In the genomic region with DNA sequence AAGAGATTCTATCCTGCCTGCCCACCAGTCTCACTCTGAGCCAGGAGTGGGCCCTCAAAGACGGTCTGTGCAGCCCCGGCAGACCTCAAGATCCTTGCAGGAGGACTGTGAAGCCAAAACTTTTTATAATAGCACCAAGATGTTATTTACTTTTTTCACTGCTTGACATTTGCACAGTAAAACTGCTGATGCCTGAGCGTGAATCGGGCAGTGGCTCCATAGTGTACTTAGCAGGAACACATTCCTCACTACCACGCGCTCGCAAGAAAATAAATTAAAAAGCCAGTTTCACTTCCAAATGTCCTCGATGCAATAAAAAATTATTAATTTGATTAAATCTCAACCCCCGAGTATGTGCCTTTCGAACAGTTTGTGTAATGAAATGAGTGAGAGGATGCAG, we compare ENCODE assay signal across 1 cellular context.
TF ChIP-seq lines count a peak whose summit lies in the region.

No MANE protein-coding gene starts in this region.

TF ChIP-seq in WTC11, 78 proteins besides CTCF, POLR2A, EP300 and RAD21 (continued from another document):
- TF ChIP-seq, protein P1, sequence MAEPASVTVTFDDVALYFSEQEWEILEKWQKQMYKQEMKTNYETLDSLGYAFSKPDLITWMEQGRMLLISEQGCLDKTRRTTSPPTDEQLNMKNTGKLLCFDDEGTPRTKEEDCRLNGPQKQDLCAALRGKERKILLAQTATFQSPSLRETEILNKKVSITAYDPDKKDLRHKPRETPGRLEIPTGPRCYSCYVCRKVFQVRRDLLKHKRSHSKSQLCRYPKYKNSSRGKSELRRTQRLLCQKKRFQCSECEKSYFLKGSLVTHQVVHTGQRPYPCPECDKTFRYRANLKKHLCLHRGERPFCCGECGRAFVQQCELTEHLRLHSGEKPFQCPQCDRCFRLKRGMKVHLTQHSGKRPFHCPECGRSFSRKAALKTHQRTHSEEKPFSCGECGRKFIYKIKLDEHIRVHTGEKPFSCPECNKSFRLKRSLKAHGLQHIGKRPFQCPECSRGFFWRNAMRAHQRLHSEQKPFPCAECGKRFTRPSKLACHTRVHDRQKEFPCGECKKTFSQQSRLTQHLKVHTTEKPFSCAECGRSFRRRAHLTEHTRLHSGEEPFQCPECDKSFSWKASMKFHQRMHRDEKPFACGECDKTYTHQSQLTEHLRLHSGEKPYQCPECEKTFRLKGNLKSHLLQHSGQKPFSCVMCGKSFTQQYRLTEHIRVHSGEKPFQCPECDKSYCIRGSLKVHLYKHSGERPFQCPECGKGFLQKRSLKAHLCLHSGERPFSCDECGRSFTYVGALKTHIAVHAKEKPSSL (CRISPR knock-in tag; conservative IDR thresholded peaks at IDR 0.05): no peak
- TF ChIP-seq GRHL2 (CRISPR knock-in tag; IDR thresholded peaks at IDR 0.05; ENCODE audit: insufficient replicate concordance, severe bottlenecking) (no peak), TEAD1 (CRISPR knock-in tag; IDR thresholded peaks at IDR 0.05) (no peak), KAT7 (CRISPR knock-in tag; IDR thresholded peaks at IDR 0.05; ENCODE audit: borderline replicate concordance) (no peak), ZNF671 (CRISPR knock-in tag; IDR thresholded peaks at IDR 0.05) (no peak), MYBL2 (CRISPR knock-in tag; IDR thresholded peaks at IDR 0.05) (no peak)
- TF ChIP-seq, protein P2, sequence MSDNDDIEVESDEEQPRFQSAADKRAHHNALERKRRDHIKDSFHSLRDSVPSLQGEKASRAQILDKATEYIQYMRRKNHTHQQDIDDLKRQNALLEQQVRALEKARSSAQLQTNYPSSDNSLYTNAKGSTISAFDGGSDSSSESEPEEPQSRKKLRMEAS (CRISPR knock-in tag; IDR thresholded peaks at IDR 0.05): no peak
- TF ChIP-seq, protein P3, sequence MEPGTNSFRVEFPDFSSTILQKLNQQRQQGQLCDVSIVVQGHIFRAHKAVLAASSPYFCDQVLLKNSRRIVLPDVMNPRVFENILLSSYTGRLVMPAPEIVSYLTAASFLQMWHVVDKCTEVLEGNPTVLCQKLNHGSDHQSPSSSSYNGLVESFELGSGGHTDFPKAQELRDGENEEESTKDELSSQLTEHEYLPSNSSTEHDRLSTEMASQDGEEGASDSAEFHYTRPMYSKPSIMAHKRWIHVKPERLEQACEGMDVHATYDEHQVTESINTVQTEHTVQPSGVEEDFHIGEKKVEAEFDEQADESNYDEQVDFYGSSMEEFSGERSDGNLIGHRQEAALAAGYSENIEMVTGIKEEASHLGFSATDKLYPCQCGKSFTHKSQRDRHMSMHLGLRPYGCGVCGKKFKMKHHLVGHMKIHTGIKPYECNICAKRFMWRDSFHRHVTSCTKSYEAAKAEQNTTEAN (CRISPR knock-in tag; IDR thresholded peaks at IDR 0.05): no peak
- TF ChIP-seq, protein P4, sequence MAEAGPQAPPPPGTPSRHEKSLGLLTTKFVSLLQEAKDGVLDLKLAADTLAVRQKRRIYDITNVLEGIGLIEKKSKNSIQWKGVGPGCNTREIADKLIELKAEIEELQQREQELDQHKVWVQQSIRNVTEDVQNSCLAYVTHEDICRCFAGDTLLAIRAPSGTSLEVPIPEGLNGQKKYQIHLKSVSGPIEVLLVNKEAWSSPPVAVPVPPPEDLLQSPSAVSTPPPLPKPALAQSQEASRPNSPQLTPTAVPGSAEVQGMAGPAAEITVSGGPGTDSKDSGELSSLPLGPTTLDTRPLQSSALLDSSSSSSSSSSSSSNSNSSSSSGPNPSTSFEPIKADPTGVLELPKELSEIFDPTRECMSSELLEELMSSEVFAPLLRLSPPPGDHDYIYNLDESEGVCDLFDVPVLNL (CRISPR knock-in tag; IDR thresholded peaks at IDR 0.05; ENCODE audit: borderline replicate concordance, low read depth): no peak
- TF ChIP-seq, protein P5, sequence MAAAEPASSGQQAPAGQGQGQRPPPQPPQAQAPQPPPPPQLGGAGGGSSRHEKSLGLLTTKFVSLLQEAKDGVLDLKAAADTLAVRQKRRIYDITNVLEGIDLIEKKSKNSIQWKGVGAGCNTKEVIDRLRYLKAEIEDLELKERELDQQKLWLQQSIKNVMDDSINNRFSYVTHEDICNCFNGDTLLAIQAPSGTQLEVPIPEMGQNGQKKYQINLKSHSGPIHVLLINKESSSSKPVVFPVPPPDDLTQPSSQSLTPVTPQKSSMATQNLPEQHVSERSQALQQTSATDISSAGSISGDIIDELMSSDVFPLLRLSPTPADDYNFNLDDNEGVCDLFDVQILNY (CRISPR knock-in tag; IDR thresholded peaks at IDR 0.05): no peak
